Comparison of ENCODE assay signal across 8 cellular contexts in genomic region chr15:88398011-88398410, GRCh38.
"Had no signal": no experiment of that assay in that cellular context is flagged by ENCODE, and none has a peak within 500 bp of the region (broad histone marks: within the 10 kb centered on the region; RNA-seq: fewer than 3 reads in every experiment).

No MANE protein-coding gene starts in this region.

- H3K27ac ChIP-seq: GM23248 had no signal

- H3K4me3 Mint-ChIP-seq: HFFc6 had no signal

- H2AFZ ChIP-seq: GM23248 had no signal

- H3K36me3 ChIP-seq: HAP-1 had no signal

- H3K9ac ChIP-seq: GM23248 had no signal

- DNase-seq: GOT3, H7, HFFc6, IMR-90 had no signal

- H3K27ac Mint-ChIP-seq: HFFc6 had no signal

- ATAC-seq: HCT116, K562 had no signal

- H3K9me3 ChIP-seq: HAP-1 had no signal

- H3K9me3 Mint-ChIP-seq: HFFc6 had no signal

- H3K4me3 ChIP-seq: GM23248, HAP-1, K562 had no signal

- H3K4me1 ChIP-seq: HAP-1 had no signal
